29 cellular contexts compared by ENCODE assay signal in genomic region chr14:55523321-55523720, GRCh38.
"Had no signal": no experiment of that assay in that cellular context is flagged by ENCODE, and none has a peak within 500 bp of the region (broad histone marks: within the 10 kb centered on the region; RNA-seq: fewer than 3 reads in every experiment).

No MANE protein-coding gene starts in this region.

- H3K9me3 ChIP-seq: lower lobe of right lung, pancreas, prostate gland, stomach, testis, thyroid gland, upper lobe of right lung had no signal

- H3K4me3 ChIP-seq: lower lobe of right lung, pancreas, prostate gland, skin epidermis, stomach, testis, thyroid gland, transverse colon, upper lobe of right lung had no signal

- H3K36me3 ChIP-seq: lower lobe of right lung, pancreas, prostate gland, stomach, thyroid gland, transverse colon, upper lobe of right lung had no signal

- ATAC-seq: left cardiac atrium; left lobe of liver; lower lobe of right lung; naive thymus-derived CD8-positive, alpha-beta T cell; pancreas; right cardiac atrium; sciatic nerve; stimulated activated naive B cell treated with anti-CD40 and anti-IgM and Interleukin-4, amounts not matched to agents 10 μg/mL and 1 μg/mL and 100 μg/mL, for 72 hours; stimulated activated naive CD8-positive, alpha-beta T cell treated with anti-CD3 and anti-CD28 coated beads, Interleukin-15, Interleukin-2, amounts not matched to agents 100 U/mL and 50 U/mL, for 24 hours; upper lobe of right lung had no signal

- H3K4me1 ChIP-seq: lower lobe of right lung, pancreas, prostate gland, stomach, testis, thyroid gland, transverse colon, upper lobe of right lung had no signal

- DNase-seq: hypothalamus; kidney glomerular epithelial cell; left cardiac atrium; lower lobe of right lung; mammary epithelial cell; mesenchymal stem cell; naive thymus-derived CD8-positive, alpha-beta T cell; nucleus accumbens; pancreas; posterior cingulate gyrus; retina; right cardiac atrium; stimulated activated CD4-positive, alpha-beta T cell treated with anti-CD3 and anti-CD28 coated beads, Interleukin-12 subunit alpha, Interleukin-12 subunit beta, amount 100 ng/mL, for 4 hours; stimulated activated CD4-positive, alpha-beta T cell treated with anti-CD3 and anti-CD28 coated beads, Interleukin-15, amount 100 ng/mL, for 24 hours; stimulated activated CD4-positive, alpha-beta T cell treated with anti-CD3 and anti-CD28 coated beads, Interleukin-2, amount 100 ng/mL, for 24 hours; stimulated activated CD4-positive, alpha-beta T cell treated with anti-CD3 and anti-CD28 coated beads, Interleukin-4, amount 100 ng/mL, for 1 hour; stimulated activated naive B cell treated with anti-CD40 and anti-IgM and Interleukin-4, amounts not matched to agents 10 μg/mL and 1 μg/mL and 100 μg/mL, for 72 hours; stimulated activated naive CD8-positive, alpha-beta T cell treated with anti-CD3 and anti-CD28 coated beads, Interleukin-15, Interleukin-2, amounts not matched to agents 100 U/mL and 50 U/mL, for 24 hours; stomach; testis; thyroid gland; transverse colon; upper lobe of right lung had no signal

- FAIRE-seq: keratinocyte, pancreas, urothelium cell line had no signal

- H3K27me3 ChIP-seq: pancreas, stomach, testis, thyroid gland, transverse colon, upper lobe of right lung had no signal

- H3K27ac ChIP-seq: lower lobe of right lung, pancreas, prostate gland, skin epidermis, stomach, testis, thyroid gland, transverse colon, upper lobe of right lung had no signal
